In genomic region chr20:60313609-60314008, GRCh38 we compare ENCODE assay signal across 31 cellular contexts.
"Had no signal": no experiment of that assay in that cellular context is flagged by ENCODE, and none has a peak within 500 bp of the region (broad histone marks: within the 10 kb centered on the region; RNA-seq: fewer than 3 reads in every experiment).

No MANE protein-coding gene starts in this region.

- ATAC-seq: activated naive CD4-positive, alpha-beta T cell treated with anti-CD3 and anti-CD28 coated beads, Interleukin-2, amount 50 U/mL, for 72 hours; activated T-cell treated with anti-CD3 and anti-CD28 coated beads, Interleukin-2, amount 50 U/mL, for 72 hours; esophagus mucosa; gastroesophageal sphincter; heart right ventricle; T-helper 17 cell; WTC11 had no signal

- H3K27me3 ChIP-seq: ascending aorta, breast epithelium, cardiac muscle cell, colonic mucosa, gastroesophageal sphincter had no signal

- H3K4me1 ChIP-seq: ascending aorta, breast epithelium, colonic mucosa, gastroesophageal sphincter, heart right ventricle had no signal

- H3K27ac ChIP-seq: ascending aorta, breast epithelium, cardiac muscle cell, colonic mucosa, gastroesophageal sphincter, heart right ventricle, VCaP had no signal

- DNase-seq: activated CD4-positive, alpha-beta memory T cell treated with anti-CD3 and anti-CD28 coated beads, Interleukin-2, amount 10 ng/mL, durations not matched to agents 7 days and 5 days; activated CD4-positive, alpha-beta T cell treated with anti-CD3 and anti-CD28 coated beads for 1 hour; activated CD4-positive, alpha-beta T cell treated with anti-CD3 and anti-CD28 coated beads for 4 hours; activated CD4-positive, alpha-beta T cell treated with anti-CD3 and anti-CD28 coated beads, Interleukin-2, amount 10 ng/mL, durations not matched to agents 7 days and 5 days; activated CD4-positive, alpha-beta T cell treated with anti-CD3 and anti-CD28 coated beads, Interleukin-2, amount 50 U/mL, for 4 hours; activated CD8-positive, alpha-beta memory T cell treated with anti-CD3 and anti-CD28 coated beads, Interleukin-2, amount 50 U/mL, for 48 hours; activated gamma-delta T cell; activated naive CD4-positive, alpha-beta T cell; activated naive CD4-positive, alpha-beta T cell treated with anti-CD3 and anti-CD28 coated beads, Interleukin-2, amount 10 ng/mL, durations not matched to agents 7 days and 5 days; activated naive CD8-positive, alpha-beta T cell treated with anti-CD3 and anti-CD28 coated beads, Interleukin-2, amount 10 ng/mL, durations not matched to agents 7 days and 5 days; activated T-cell treated with anti-CD3 and anti-CD28 coated beads for 4 hours; activated T-cell treated with anti-CD3 and anti-CD28 coated beads, Interleukin-2, amount 50 U/mL, for 24 hours; activated T-cell treated with anti-CD3 and anti-CD28 coated beads, Interleukin-2, amount 50 U/mL, for 72 hours; central memory CD4-positive, alpha-beta T cell; cerebellar nuclear complex; colonic mucosa; effector memory CD4-positive, alpha-beta T cell; endodermal cell; foreskin melanocyte; heart right ventricle; T-helper 1 cell; T-helper 17 cell; T1000 had no signal

- H3K9me3 ChIP-seq: ascending aorta, breast epithelium, colonic mucosa, gastroesophageal sphincter, heart right ventricle had no signal

- H3K36me3 ChIP-seq: ascending aorta, breast epithelium, cardiac muscle cell, colonic mucosa, gastroesophageal sphincter, heart right ventricle had no signal

- H3K4me3 ChIP-seq: ascending aorta, breast epithelium, cardiac muscle cell, colonic mucosa, gastroesophageal sphincter, heart right ventricle had no signal
